In genomic region chr4:82428526-82428968, GRCh38 we compare ENCODE assay signal across 8 cellular contexts. TPM values are rescaled to one million over a fixed set of nuclear protein-coding genes. Genes with fewer than 3 reads are reported as not detected.
DNase-seq lines count a peak whose midpoint lies in the region; ATAC-seq and TF ChIP-seq lines count a peak whose summit lies in the region.

No MANE protein-coding gene starts in this region.

- WGBS in adrenal gland, 4 donors, result 0 to 3% (median 1%) methylated on average over 7 to 14 of the region's 14 CpGs
- 1% methylated on average over 12 of the region's 14 CpGs for WGBS in right lobe of liver (ENCODE audit: insufficient coverage, low coverage, low lambda C conversion rate, missing lambda C conversion rate)
- WGBS in upper lobe of left lung, 2 donors, result 1 to 2% methylated on average over 14 of the region's 14 CpGs

- TF ChIP-seq POLR2A in adrenal gland (IDR thresholded peaks at IDR 0.05) (no peak), right lobe of liver (IDR thresholded peaks at IDR 0.05) (no peak), upper lobe of left lung (IDR thresholded peaks at IDR 0.05) (no peak)

- H3K4me3 Mint-ChIP-seq in activated naive CD4-positive, alpha-beta T cell treated with anti-CD3 and anti-CD28 coated beads, Interleukin-2, amount 10 ng/mL, durations not matched to agents 7 days and 5 days, result peak overlapping the region; percentile 100

- H3K4me1 Mint-ChIP-seq in activated naive CD4-positive, alpha-beta T cell treated with anti-CD3 and anti-CD28 coated beads, Interleukin-2, amount 10 ng/mL, durations not matched to agents 7 days and 5 days, result peaks cover 57% of the 10 kb centered on the region

- H3K27me3 ChIP-seq in adrenal gland, result no peaks in the 10 kb centered on the region
- no peaks in the 10 kb centered on the region for H3K27me3 ChIP-seq in right lobe of liver
- H3K27me3 ChIP-seq in upper lobe of left lung, result no peaks in the 10 kb centered on the region

- intact Hi-C loops in adrenal gland (cut with DNase I) (loop anchor here in 1 of 2 donors (5.0 kb wide), 1 partner anchor 56 kb away; the partner anchor contains the start of gene HNRNPD), right lobe of liver (cut with DNase I) (loop anchor here (5.0 to 10.0 kb wide), 2 partner anchors 54 to 56 kb away; partner anchors contain the start of gene HNRNPD (in 2 of the 2))

- peak overlapping the region; percentile 99 for H3K27ac Mint-ChIP-seq in activated naive CD4-positive, alpha-beta T cell treated with anti-CD3 and anti-CD28 coated beads, Interleukin-2, amount 10 ng/mL, durations not matched to agents 7 days and 5 days

- no peak for DNase-seq in activated naive CD4-positive, alpha-beta T cell treated with anti-CD3 and anti-CD28 coated beads, Interleukin-2, amount 10 ng/mL, durations not matched to agents 7 days and 5 days
- no peak for DNase-seq in activated naive CD4-positive, alpha-beta T cell treated with Interleukin-2 at 50 U/mL for 16 hours
- no peak for DNase-seq in adrenal gland
- no peak for DNase-seq in right lobe of liver
- no peak for DNase-seq in upper lobe of left lung
- no peak for DNase-seq in stimulated activated CD4-positive, alpha-beta T cell treated with anti-CD3 and anti-CD28 coated beads, Interleukin-2, amount 100 ng/mL, for 48 hours
- no peak for DNase-seq in NCI-H2227 treated with DMSO at 0.1 percent for 48 hours (lab: John Stamatoyannopoulos, UW)
- no peak for DNase-seq in GF-D8 (lab: John Stamatoyannopoulos, UW)

- H3K4me3 ChIP-seq in adrenal gland, result peak overlapping the region; percentile 43 to 93 (median 87)
- peak overlapping the region; percentile 84 to 94 (median 87) for H3K4me3 ChIP-seq in right lobe of liver
- H3K4me3 ChIP-seq in upper lobe of left lung, result peak overlapping the region; percentile 86 to 91 (median 88)

- H3K27ac ChIP-seq in adrenal gland, result peak overlapping the region in 3 of 5 donors; percentile 97 to 98 (median 97)
- H3K27ac ChIP-seq in right lobe of liver, result peak overlapping the region; percentile 93 to 95 (median 93)
- peak overlapping the region; percentile 96 to 99 (median 96) for H3K27ac ChIP-seq in upper lobe of left lung

- no peaks in the 10 kb centered on the region for H3K9me3 ChIP-seq in adrenal gland (replicated peaks in 1 of 3)
- H3K9me3 ChIP-seq in right lobe of liver, result no peaks in the 10 kb centered on the region
- no peaks in the 10 kb centered on the region for H3K9me3 ChIP-seq in upper lobe of left lung

- H3K4me1 ChIP-seq in adrenal gland (replicated peaks in 1 of 2) (peaks cover 20 to 38% of the 10 kb centered on the region in 2 donors), right lobe of liver (peaks cover 0 to 26% (median 6%) of the 10 kb centered on the region in 4 donors), upper lobe of left lung (peaks cover 33 to 47% (median 37%) of the 10 kb centered on the region in 4 donors)

- H3K36me3 ChIP-seq in adrenal gland (replicated peaks in 1 of 2) (peaks cover 0 to 36% of the 10 kb centered on the region in 2 donors), right lobe of liver (peaks cover 7 to 37% (median 30%) of the 10 kb centered on the region in 4 donors), upper lobe of left lung (peaks cover 19 to 38% (median 28%) of the 10 kb centered on the region in 4 donors)

- no peak for ATAC-seq in right lobe of liver
- no peak for ATAC-seq in upper lobe of left lung (ENCODE audit: low FRiP score in 2 of 2)

- peaks cover 62% of the 10 kb centered on the region for H3K36me3 Mint-ChIP-seq in activated naive CD4-positive, alpha-beta T cell treated with anti-CD3 and anti-CD28 coated beads, Interleukin-2, amount 10 ng/mL, durations not matched to agents 7 days and 5 days

- peaks cover 8% of the 10 kb centered on the region for H3K27me3 Mint-ChIP-seq in activated naive CD4-positive, alpha-beta T cell treated with anti-CD3 and anti-CD28 coated beads, Interleukin-2, amount 10 ng/mL, durations not matched to agents 7 days and 5 days

- CTCF ChIA-PET in activated naive CD4-positive, alpha-beta T cell treated with anti-CD3 and anti-CD28 coated beads, Interleukin-2, amount 10 ng/mL, durations not matched to agents 7 days and 5 days (lab: Charles Lee), result interaction anchor here (0.6 to 2.3 kb wide), 7 partner anchors 9 to 59 kb away, joined by 3 to 17 read pairs (median 5); partner anchors contain the start of gene HNRNPD

- H3K9me3 Mint-ChIP-seq in activated naive CD4-positive, alpha-beta T cell treated with anti-CD3 and anti-CD28 coated beads, Interleukin-2, amount 10 ng/mL, durations not matched to agents 7 days and 5 days, result no peaks in the 10 kb centered on the region

- no peak for TF ChIP-seq CTCF in adrenal gland (IDR thresholded peaks at IDR 0.05)
- no peak for TF ChIP-seq CTCF in right lobe of liver (IDR thresholded peaks at IDR 0.05)
- no peak for TF ChIP-seq CTCF in upper lobe of left lung (IDR thresholded peaks at IDR 0.05)

- no peak for TF ChIP-seq EP300 in upper lobe of left lung (IDR thresholded peaks at IDR 0.05)

RNA-seq across cellular contexts. Expression of gene HNRNPDL, which starts 1.7 kb away (rescaled TPM):
- total RNA-seq in adrenal gland (100 to 1,000 TPM in 6 of 8 donors, 10 to 100 TPM in 2; 76.2 to 202 (median 154) TPM), right lobe of liver (10 to 100 TPM; 43.0 to 55.0 (median 52.4) TPM), upper lobe of left lung (100 to 1,000 TPM; 141 to 249 (median 186) TPM)
- polyA plus RNA-seq in adrenal gland, result 100 to 1,000 TPM; 203 to 285 (median 205) TPM

RNA-seq across cellular contexts. Expression of gene ENOPH1, which starts 1.8 kb away (rescaled TPM):
- total RNA-seq in adrenal gland, result 10 to 100 TPM; 22.7 to 40.9 (median 29.2) TPM
- 10 to 100 TPM; 44.4 to 65.7 (median 44.6) TPM for polyA plus RNA-seq in adrenal gland
- 10 to 100 TPM in 3 of 6 experiments, 1 to 10 TPM in 3; 8.2 to 18.9 (median 9.9) TPM for total RNA-seq in right lobe of liver
- 10 to 100 TPM in 5 of 6 donors, 1 to 10 TPM in 1; 8.4 to 29.9 (median 25.8) TPM for total RNA-seq in upper lobe of left lung

RNA-seq across cellular contexts. Expression of gene HNRNPD, which starts 54.8 kb away (rescaled TPM):
- total RNA-seq in adrenal gland (100 to 1,000 TPM in 4 of 8 donors, 10 to 100 TPM in 4; 32.2 to 158 (median 79.2) TPM), right lobe of liver (10 to 100 TPM; 34.5 to 67.1 (median 42.6) TPM), upper lobe of left lung (100 to 1,000 TPM in 5 of 6 donors, 10 to 100 TPM in 1; 75.9 to 182 (median 135) TPM)
- 100 to 1,000 TPM; 117 to 430 (median 138) TPM for polyA plus RNA-seq in adrenal gland
